Comparison of ENCODE assay signal across 2 cellular contexts in the genomic region with DNA sequence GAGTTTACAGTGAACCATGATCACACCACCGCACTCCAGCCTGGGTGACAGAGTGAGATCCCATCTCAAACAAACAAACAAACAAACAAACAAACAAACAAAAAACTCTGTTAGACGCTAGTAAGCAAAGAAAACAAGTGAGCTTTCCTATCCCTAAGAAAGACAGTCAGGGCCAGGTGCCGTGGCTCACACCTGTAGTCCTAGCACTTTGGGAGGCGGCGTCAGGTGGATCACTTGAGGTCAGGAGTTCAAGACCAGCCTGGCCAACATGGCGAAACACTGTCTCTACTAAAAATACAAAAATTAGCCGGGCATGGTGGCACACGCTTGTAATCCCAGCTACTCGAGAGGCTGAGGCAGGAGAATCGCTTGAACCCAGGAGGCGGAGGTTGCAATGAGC. TPM values are rescaled to one million over a fixed set of nuclear protein-coding genes. Genes with fewer than 3 reads are reported as not detected.
"Had no signal": no experiment of that assay in that cellular context is flagged by ENCODE, and none has a peak within 500 bp of the region (broad histone marks: within the 10 kb centered on the region; RNA-seq: fewer than 3 reads in every experiment).

No MANE protein-coding gene starts in this region.

RNA-seq across cellular contexts. Expression of a gene that starts 36.3 kb away (rescaled TPM):
- total RNA-seq: activated CD8-positive, alpha-beta T cell treated with anti-CD3 and anti-CD28 coated beads for 36 hours; T-helper 2 cell treated with Interferon-gamma antibody and Interleukin-4, amounts not matched to agents 100 ng/mL and 5 ng/mL, for 36 hours had no signal
